8 cellular contexts compared by ENCODE assay signal in the genomic region with DNA sequence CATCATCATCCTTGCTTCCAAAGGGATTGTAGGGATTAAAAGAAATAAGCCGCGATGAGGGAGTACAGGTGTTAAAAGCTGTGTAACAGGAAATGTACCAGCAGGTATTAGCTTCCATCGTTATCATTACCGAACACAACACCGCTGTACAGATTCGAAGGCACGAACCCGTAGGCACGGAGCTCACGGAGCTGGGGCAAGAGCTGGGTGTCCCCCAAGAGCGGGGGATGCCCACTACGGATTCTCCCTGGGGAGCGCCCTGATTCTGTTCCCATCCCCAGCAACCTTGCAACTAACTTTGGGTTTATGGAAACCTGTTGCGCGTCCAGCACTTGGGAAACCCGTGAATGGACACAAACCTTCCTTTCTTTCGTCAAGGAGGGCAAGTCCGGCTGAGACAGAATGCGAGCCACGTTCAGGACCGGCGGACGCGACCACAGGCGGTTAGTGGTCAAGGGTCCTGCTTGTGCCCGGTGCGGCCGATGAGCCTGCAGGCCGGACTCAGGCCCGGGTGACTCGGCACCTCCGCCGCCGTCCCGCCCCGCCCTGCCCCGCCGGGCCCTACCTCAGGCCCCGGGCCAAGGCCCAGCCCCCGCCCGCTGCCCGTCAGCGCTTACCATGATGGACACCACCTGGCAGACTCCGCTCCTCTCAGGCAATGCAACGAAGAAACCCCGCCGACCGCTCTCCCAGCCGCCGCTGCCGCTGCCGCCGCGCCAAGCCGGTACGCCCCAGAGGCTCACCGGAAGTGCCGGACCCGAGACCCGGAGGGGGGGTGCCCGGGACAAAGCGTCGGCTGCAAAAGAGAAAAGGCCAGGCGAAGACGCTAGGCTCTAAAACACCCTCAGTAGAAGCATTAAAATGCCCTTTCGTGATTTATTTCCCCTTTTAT. TPM values are rescaled to one million over a fixed set of nuclear protein-coding genes. Genes with fewer than 3 reads are reported as not detected.
DNase-seq lines count a peak whose midpoint lies in the region; ATAC-seq and TF ChIP-seq lines count a peak whose summit lies in the region.

A gene with protein sequence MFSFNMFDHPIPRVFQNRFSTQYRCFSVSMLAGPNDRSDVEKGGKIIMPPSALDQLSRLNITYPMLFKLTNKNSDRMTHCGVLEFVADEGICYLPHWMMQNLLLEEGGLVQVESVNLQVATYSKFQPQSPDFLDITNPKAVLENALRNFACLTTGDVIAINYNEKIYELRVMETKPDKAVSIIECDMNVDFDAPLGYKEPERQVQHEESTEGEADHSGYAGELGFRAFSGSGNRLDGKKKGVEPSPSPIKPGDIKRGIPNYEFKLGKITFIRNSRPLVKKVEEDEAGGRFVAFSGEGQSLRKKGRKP (minus strand): TSS at position 728 of the 892 bp plus-strand sequence. CDS start 108 bp downstream, at position 620.

- peak; percentile 45 for ATAC-seq in HG03442 (IDR thresholded peaks at IDR 0.05; ENCODE audit: unreplicated experiment)

- H3K27ac ChIP-seq in C4-2B = peak within 1 kb of the TSS; percentile 90
- peak within 1 kb of the TSS; percentile 82 for H3K27ac ChIP-seq in OCI-LY1 (ENCODE audit: low read depth, low read length, poor library complexity, severe bottlenecking)

- peak within 1 kb of the TSS; percentile 83 for H3K9ac ChIP-seq in OCI-LY1 (ENCODE audit: low read length)

- H3K4me3 ChIP-seq in OCI-LY1 (ENCODE audit: low read depth, low read length, poor library complexity, severe bottlenecking) = peak within 1 kb of the TSS; percentile 90
- peak within 1 kb of the TSS; percentile 79 for H3K4me3 ChIP-seq in mononuclear cell (ENCODE audit: low read length)

- H3F3A ChIP-seq in OCI-LY1 (ENCODE audit: insufficient read depth, low read length) = no peaks in the 10 kb centered on the region

- DNase-seq in GM19240 (ENCODE audit: insufficient read length, low spot score) (peak; percentile 76), activated T-cell treated with anti-CD3 and anti-CD28 coated beads for 1 hour (ENCODE audit: low read depth) (peak; percentile 65), epidermal melanocyte (ENCODE audit: insufficient read length, low spot score) (peak; percentile 79)
- peak; percentile 74 for DNase-seq in stimulated activated CD8-positive, alpha-beta memory T cell treated with anti-CD3 and anti-CD28 coated beads, Interleukin-4, amount 100 ng/mL, for 24 hours (ENCODE audit: low read depth)

- H3K4me1 ChIP-seq in OCI-LY1 (ENCODE audit: insufficient read depth, low read length, severe bottlenecking) (peaks cover 22% of the 10 kb centered on the region), mononuclear cell (ENCODE audit: insufficient read depth, low read length) (peaks cover 22% of the 10 kb centered on the region)

- no peaks in the 10 kb centered on the region for H4K20me1 ChIP-seq in OCI-LY1 (ENCODE audit: insufficient read depth, low read length)

- no peak for TF ChIP-seq CTCF in C4-2B (conservative IDR thresholded peaks at IDR 0.05)
- no peak for TF ChIP-seq CTCF in OCI-LY1 (IDR thresholded peaks at IDR 0.05; ENCODE audit: low read length)

- H3K27me3 ChIP-seq in OCI-LY1 (ENCODE audit: insufficient read depth, low read length) = no peaks in the 10 kb centered on the region
- no peaks in the 10 kb centered on the region for H3K27me3 ChIP-seq in mononuclear cell (ENCODE audit: insufficient read depth, low read length)

- H3K9me3 ChIP-seq in OCI-LY1 (ENCODE audit: low read length) = no peaks in the 10 kb centered on the region
- no peaks in the 10 kb centered on the region for H3K9me3 ChIP-seq in mononuclear cell (ENCODE audit: low read depth, low read length)

- H3K4me2 ChIP-seq in OCI-LY1 (ENCODE audit: low read length) = peak within 1 kb of the TSS; percentile 99

- H3K36me3 ChIP-seq in OCI-LY1 (ENCODE audit: insufficient read depth, low read length) = peaks cover 34% of the 10 kb centered on the region

- peaks cover 39% of the 10 kb centered on the region for H3K79me2 ChIP-seq in OCI-LY1 (ENCODE audit: insufficient read depth, low read length)

- H2AFZ ChIP-seq in OCI-LY1 (ENCODE audit: low read length) = no peak within 1 kb of the TSS; the same call in 1 of the 2 replicates

- H3K9me2 ChIP-seq in OCI-LY1 (ENCODE audit: low read depth, low read length) = no peaks in the 10 kb centered on the region

RNA-seq across cellular contexts. Expression of the gene that starts here (rescaled TPM):
- total RNA-seq in mononuclear cell = 64.6 TPM

Comparison
In these comparisons a context has a peak if more than half of its experiments do, and no peak if none do; other contexts are left out.
1. Peak in every context shown above with its lines: DNase-seq, ATAC-seq, H3K4me3 ChIP-seq and H3K27ac ChIP-seq.